ENCODE assay signal across 1 cellular context in the genomic region with DNA sequence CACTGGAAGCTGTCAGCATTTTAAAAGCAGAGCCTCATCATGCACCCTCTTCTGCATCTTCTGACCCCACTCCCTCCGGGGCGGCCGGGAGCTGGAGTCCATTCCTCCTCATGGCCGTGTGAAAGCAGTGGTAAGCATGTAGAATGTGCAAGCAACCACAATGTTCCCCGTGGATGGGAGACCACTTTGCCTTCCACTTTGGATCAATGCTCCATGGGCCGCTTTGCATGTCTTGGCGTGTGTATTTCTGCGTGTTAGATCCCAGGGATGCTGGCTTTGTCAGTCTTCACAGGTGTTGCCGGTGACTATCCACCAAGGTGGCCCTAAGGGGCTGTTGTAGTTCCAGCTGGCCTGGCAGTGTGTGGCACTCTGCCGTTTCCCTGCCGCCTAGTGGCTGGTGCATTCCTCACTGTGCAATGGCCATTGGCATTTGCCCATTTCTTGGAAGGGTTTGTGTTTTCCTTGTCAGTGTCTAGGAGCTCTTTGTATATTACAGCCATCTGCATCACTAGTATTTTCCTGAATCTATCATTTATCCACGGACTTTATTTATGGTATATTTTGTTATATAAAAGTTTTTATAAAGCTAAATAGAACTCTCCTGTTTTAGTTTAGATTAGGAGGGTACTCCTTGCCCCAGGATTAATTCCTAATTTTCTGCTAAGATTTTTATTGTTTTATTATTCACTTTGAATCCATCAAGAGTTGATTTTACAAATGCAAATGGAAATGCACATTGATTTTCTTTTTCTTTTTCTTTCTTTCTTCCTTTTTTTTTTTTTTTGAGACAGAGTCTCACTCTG.
TF ChIP-seq lines count a peak whose summit lies in the region.

No MANE protein-coding gene starts in this region.

TF ChIP-seq in K562, 482 proteins besides CTCF, POLR2A, EP300 and RAD21:
- TF ChIP-seq SRSF9 (IDR thresholded peaks at IDR 0.05; ENCODE audit: borderline replicate concordance, low read depth, low read length) (no peak), THRA (IDR thresholded peaks at IDR 0.05) (no peak), HDAC2 (IDR thresholded peaks at IDR 0.05) (no peak), ZNF143 (CRISPR knock-in tag; IDR thresholded peaks at IDR 0.05) (no peak), MXD1 (CRISPR knock-in tag; IDR thresholded peaks at IDR 0.05; ENCODE audit: borderline replicate concordance, poor library complexity, severe bottlenecking) (no peak), L3MBTL2 (IDR thresholded peaks at IDR 0.05) (no peak), FUS (optimal IDR thresholded peaks at IDR 0.05; ENCODE audit: low read depth, low read length) (no peak), SMARCE1 (IDR thresholded peaks at IDR 0.05) (no peak), ZNF780A (CRISPR knock-in tag; IDR thresholded peaks at IDR 0.05) (no peak), ID3 (CRISPR knock-in tag; IDR thresholded peaks at IDR 0.05) (no peak), ID3 (tag; IDR thresholded peaks at IDR 0.05) (no peak), SRSF3 (IDR thresholded peaks at IDR 0.05; ENCODE audit: insufficient read depth, low read length) (no peak), TOE1 (IDR thresholded peaks at IDR 0.05; ENCODE audit: borderline replicate concordance) (no peak), TOE1 (CRISPR knock-in tag; IDR thresholded peaks at IDR 0.05; ENCODE audit: borderline replicate concordance, low read depth) (no peak), XRCC3 (IDR thresholded peaks at IDR 0.05) (no peak), ZNF589 (CRISPR knock-in tag; IDR thresholded peaks at IDR 0.05; ENCODE audit: low read depth) (no peak), ZBTB5 (IDR thresholded peaks at IDR 0.05) (no peak), ZKSCAN1 (IDR thresholded peaks at IDR 0.05; ENCODE audit: low read depth, low read length) (no peak), E2F6 (IDR thresholded peaks at IDR 0.05; ENCODE audit: borderline replicate concordance in 1 of 2, extremely low read depth in 1 of 2, insufficient read depth in 1 of 2, insufficient read length in 1 of 2, low read depth in 1 of 2, low read length in 1 of 2, poor library complexity in 1 of 2, severe bottlenecking in 1 of 2) (no peak)
- TF ChIP-seq, protein P1, sequence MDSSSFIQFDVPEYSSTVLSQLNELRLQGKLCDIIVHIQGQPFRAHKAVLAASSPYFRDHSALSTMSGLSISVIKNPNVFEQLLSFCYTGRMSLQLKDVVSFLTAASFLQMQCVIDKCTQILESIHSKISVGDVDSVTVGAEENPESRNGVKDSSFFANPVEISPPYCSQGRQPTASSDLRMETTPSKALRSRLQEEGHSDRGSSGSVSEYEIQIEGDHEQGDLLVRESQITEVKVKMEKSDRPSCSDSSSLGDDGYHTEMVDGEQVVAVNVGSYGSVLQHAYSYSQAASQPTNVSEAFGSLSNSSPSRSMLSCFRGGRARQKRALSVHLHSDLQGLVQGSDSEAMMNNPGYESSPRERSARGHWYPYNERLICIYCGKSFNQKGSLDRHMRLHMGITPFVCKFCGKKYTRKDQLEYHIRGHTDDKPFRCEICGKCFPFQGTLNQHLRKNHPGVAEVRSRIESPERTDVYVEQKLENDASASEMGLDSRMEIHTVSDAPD (CRISPR knock-in tag; IDR thresholded peaks at IDR 0.05), result no peak
